In the genomic region with DNA sequence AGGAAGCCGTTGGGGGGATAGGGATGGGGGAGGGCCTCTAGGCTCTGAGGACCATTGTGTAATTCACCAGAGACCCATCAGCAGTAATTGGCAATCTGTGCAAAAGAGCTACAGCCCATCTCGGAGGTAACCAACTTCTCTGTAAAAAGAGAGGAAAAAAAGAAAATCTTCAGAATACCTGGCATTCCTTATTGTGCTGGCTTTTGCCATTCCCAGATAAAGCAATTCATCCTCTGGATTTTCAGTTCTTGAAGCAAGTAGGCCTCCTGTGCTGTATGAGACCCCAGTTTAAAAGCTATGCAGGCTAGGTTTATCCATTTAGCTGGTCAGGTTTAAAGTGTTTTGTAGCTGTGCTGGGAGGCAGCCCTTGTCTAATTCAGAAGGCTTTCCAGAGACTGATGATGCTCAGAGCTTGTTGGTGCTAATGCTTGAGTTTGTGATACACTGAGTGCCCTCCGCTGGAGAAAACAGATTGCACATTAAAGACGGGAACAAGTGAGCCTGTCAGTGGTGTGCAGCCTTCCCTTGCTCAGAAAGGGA, we compare ENCODE assay signal across 9 cellular contexts. TPM values are rescaled to one million over a fixed set of nuclear protein-coding genes. Genes with fewer than 3 reads are reported as not detected.
DNase-seq lines count a peak whose midpoint lies in the region; ATAC-seq lines count a peak whose summit lies in the region.
"Had no signal": no experiment of that assay in that cellular context is flagged by ENCODE, and none has a peak within 500 bp of the region (broad histone marks: within the 10 kb centered on the region; RNA-seq: fewer than 3 reads in every experiment).

A gene (minus strand): TSS at position 446 of the 540 bp plus-strand sequence.

- no peaks in the 10 kb centered on the region; the same call in 1 of the 2 replicates for H3K36me3 ChIP-seq in iPS-20b (ENCODE audit: insufficient read depth, low read depth, low read length)

- no peaks in the 10 kb centered on the region for H3K9me3 ChIP-seq in iPS-20b (ENCODE audit: insufficient read depth, low read depth, low read length)

- no peak for ATAC-seq in HG03045 (IDR thresholded peaks at IDR 0.05; ENCODE audit: unreplicated experiment)
- ATAC-seq in GM21786 (IDR thresholded peaks at IDR 0.05; ENCODE audit: unreplicated experiment) = no peak

- H3K4me3 ChIP-seq in iPS-20b (ENCODE audit: low read length) = peak within 1 kb of the TSS; percentile 70
- H3K4me3 ChIP-seq: lung had no signal

- DNase-seq in A172 (ENCODE audit: low spot score) = peak; percentile 25
- peak; percentile 30 for DNase-seq in NCI-H1092 treated with DMSO at 0.1 percent for 48 hours (lab: John Stamatoyannopoulos, UW)
- peak in 40 of 56 donors; percentile 7 to 86 (median 43) for DNase-seq in amygdala (lab: John Stamatoyannopoulos, UW)
- no peak for DNase-seq in NCI-H1930 (lab: John Stamatoyannopoulos, UW)
- no peak for DNase-seq in GM19240 (ENCODE audit: insufficient read length, low spot score)

- peak within 1 kb of the TSS; percentile 88 for H3K9ac ChIP-seq in iPS-20b (ENCODE audit: low read depth, low read length)

- H3K27me3 ChIP-seq in iPS-20b (ENCODE audit: insufficient read depth, low read length) = no peaks in the 10 kb centered on the region

- H3K27ac ChIP-seq in iPS-20b (ENCODE audit: low read length) = peak within 1 kb of the TSS; percentile 100

- peaks cover 47% of the 10 kb centered on the region for H3K4me1 ChIP-seq in iPS-20b (ENCODE audit: insufficient read depth, low read length)

RNA-seq across cellular contexts. Expression of the gene that starts here (rescaled TPM):
- 0.12 and 0.36 TPM in 2 replicates for total RNA-seq in A172 (2014; rRNA removed; shearing (Covaris generic))

Comparison
In these comparisons a context has a peak if more than half of its experiments do, and no peak if none do; other contexts are left out.
1. Peak in DNase-seq in A172; RNA of the gene not detected or under 1 TPM.
2. DNase-seq: peak in NCI-H1092 treated with DMSO at 0.1 percent for 48 hours (single experiment) and amygdala (40 of 56); none in NCI-H1930 (0 of 2) and GM19240 (single experiment).